In the genomic region with DNA sequence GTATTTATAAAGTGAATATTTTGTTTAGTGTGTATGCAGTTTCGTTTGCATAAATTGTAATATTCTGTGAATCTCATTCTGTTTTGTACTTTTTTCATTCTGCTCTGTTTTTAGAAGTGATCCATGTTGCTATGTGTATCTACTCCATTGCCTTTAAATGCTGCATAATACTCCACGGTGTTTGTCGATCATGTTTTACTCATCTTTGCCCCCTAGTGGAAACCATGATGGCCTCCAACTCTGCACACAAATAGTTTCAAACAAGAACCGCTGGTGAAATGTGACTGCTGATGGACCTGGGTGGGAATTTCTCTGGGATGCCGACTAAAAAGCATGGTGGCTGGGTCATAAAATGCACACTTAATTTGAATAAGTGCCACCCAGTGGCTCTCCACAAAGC, we compare ENCODE assay signal across 10 cellular contexts. TPM values are rescaled to one million over a fixed set of nuclear protein-coding genes. Genes with fewer than 3 reads are reported as not detected.
A peak's percentile ranks its signal among the peaks of the same experiment; 100 is the strongest.
DNase-seq lines count a peak whose midpoint lies in the region; ATAC-seq and TF ChIP-seq lines count a peak whose summit lies in the region.
"Had no signal": no experiment of that assay in that cellular context is flagged by ENCODE, and none has a peak within 500 bp of the region (broad histone marks: within the 10 kb centered on the region; RNA-seq: fewer than 3 reads in every experiment).

No MANE protein-coding gene starts in this region.

- H3K9me3 ChIP-seq in heart left ventricle (no peaks in the 10 kb centered on the region), transverse colon (no peaks in the 10 kb centered on the region)

- DNase-seq in heart left ventricle (no peak), cardiac septum (ENCODE audit: low spot score) (no peak), NCI-H2171 (lab: John Stamatoyannopoulos, UW) (peak; percentile 4), chondrocyte (ENCODE audit: low spot score) (no peak), transverse colon (no peak), cerebellum (ENCODE audit: low spot score) (no peak)
- DNase-seq: amygdala had no signal

- TF ChIP-seq CTCF in heart left ventricle (IDR thresholded peaks at IDR 0.05), result peak in 10 of 12 donors; percentile 11 to 38 (median 18)
- peak; percentile 73 for TF ChIP-seq CTCF in chondrocyte (IDR thresholded peaks at IDR 0.05)
- TF ChIP-seq CTCF in transverse colon (IDR thresholded peaks at IDR 0.05), result peak in 4 of 5 experiments; percentile 16 to 33 (median 22)

- H3K4me3 Mint-ChIP-seq in chondrocyte (ENCODE audit: unreplicated experiment), result no peak overlapping the region

- no peak overlapping the region for H3K27ac Mint-ChIP-seq in chondrocyte (ENCODE audit: unreplicated experiment)

- H3K27me3 ChIP-seq in heart left ventricle (peaks cover 0 to 32% (median 8%) of the 10 kb centered on the region in 9 donors), transverse colon (peaks cover 5% of the 10 kb centered on the region)

- TF ChIP-seq EP300 in transverse colon (IDR thresholded peaks at IDR 0.05; ENCODE audit: low read depth), result no peak

- no peaks in the 10 kb centered on the region for H3K9me3 Mint-ChIP-seq in chondrocyte (ENCODE audit: low read depth)

- ATAC-seq in heart left ventricle, result no peak
- ATAC-seq in GM19395 (IDR thresholded peaks at IDR 0.05; ENCODE audit: unreplicated experiment), result no peak
- ATAC-seq in GM19035 (IDR thresholded peaks at IDR 0.05; ENCODE audit: unreplicated experiment), result no peak

- H3K4me3 ChIP-seq in heart left ventricle (no peak overlapping the region), transverse colon (no peak overlapping the region)

- H3K36me3 Mint-ChIP-seq in chondrocyte (ENCODE audit: low read depth), result no peaks in the 10 kb centered on the region

- in situ Hi-C loops in transverse colon (cut with MboI; ENCODE audit: low pct_ligation_motif_present in 1 of 4, low pct_unique_long_range_greater_than_20kb in 1 of 4, low sequenced_read_pairs in 3 of 4), result no loop called here

- WGBS in heart left ventricle, 4 donors, result 35 to 56% (median 39%) methylated on average over 5 of the region's 5 CpGs
- WGBS in transverse colon (ENCODE audit: low coverage in 1 of 2), 2 donors, result 33 to 34% methylated on average over 5 of the region's 5 CpGs

- TF ChIP-seq POLR2A in heart left ventricle (IDR thresholded peaks at IDR 0.05) (no peak), transverse colon (IDR thresholded peaks at IDR 0.05) (no peak)

- no peaks in the 10 kb centered on the region for H3K4me1 Mint-ChIP-seq in chondrocyte (ENCODE audit: low read depth)

- H3K27me3 Mint-ChIP-seq in chondrocyte (ENCODE audit: low read depth), result peaks cover 23% of the 10 kb centered on the region

- H3K36me3 ChIP-seq in heart left ventricle (no peaks in the 10 kb centered on the region), transverse colon (no peaks in the 10 kb centered on the region)

- intact Hi-C loops in heart left ventricle (cut with DNase I) (no loop called here), cardiac septum (cut with DNase I) (no loop called here), transverse colon (cut with DNase I; ENCODE audit: low total_unique reads) (no loop called here)

- H3K4me1 ChIP-seq in heart left ventricle, result no peaks in the 10 kb centered on the region
- H3K4me1 ChIP-seq in transverse colon, result no peaks in the 10 kb centered on the region

- H3K27ac ChIP-seq in heart left ventricle (no peak overlapping the region), transverse colon (no peak overlapping the region)

RNA-seq across cellular contexts. Expression of gene SKOR2, which starts 32.0 kb away (rescaled TPM):
- total RNA-seq in heart left ventricle (not detected), cardiac septum (not detected), chondrocyte (not detected in 3 replicates), transverse colon (not detected), cerebellum (19.9 TPM)
- not detected for polyA plus RNA-seq in heart left ventricle
- total RNA-seq: pulmonary artery endothelial cell had no signal

Comparison
In these comparisons a context has a peak if more than half of its experiments do, and no peak if none do; other contexts are left out.
1. CTCF ChIP-seq: peak in every context shown above with its lines; median percentile 73 in chondrocyte; 22 in transverse colon; 18 in heart left ventricle.
2. RNA of gene SKOR2, which starts 32.0 kb away (total RNA-seq): 19.9 TPM in cerebellum (single experiment); not detected in heart left ventricle, not detected in cardiac septum (single experiment), not detected in chondrocyte and not detected in transverse colon; every median in the first group is over 10 times any median in the second.